ENCODE assay signal across 8 cellular contexts in genomic region chr2:173966274-173967098, GRCh38. TPM values are rescaled to one million over a fixed set of nuclear protein-coding genes. Genes with fewer than 3 reads are reported as not detected.
DNase-seq lines count a peak whose midpoint lies in the region; ATAC-seq and TF ChIP-seq lines count a peak whose summit lies in the region.

No MANE protein-coding gene starts in this region.

- H3K36me3 Mint-ChIP-seq in T-helper 2 cell treated with Interferon-gamma antibody and Interleukin-4, amounts not matched to agents 5 μg/mL and 100 μg/mL, for 36 hours (ENCODE audit: low read depth) = peaks cover 19% of the 10 kb centered on the region
- peaks cover 26% of the 10 kb centered on the region for H3K36me3 Mint-ChIP-seq in activated T-helper 17 cell treated with anti-CD3 and anti-CD28 coated beads, Interleukin-2, amount 50 U/mL, for 72 hours (ENCODE audit: low read depth)
- no peaks in the 10 kb centered on the region for H3K36me3 Mint-ChIP-seq in immature natural killer cell

- peak overlapping the region; percentile 100 for H3K27ac ChIP-seq in substantia nigra (ENCODE audit: low read depth, low read length, poor library complexity, severe bottlenecking)

- no peak for TF ChIP-seq CTCF in GM13977 (IDR thresholded peaks at IDR 0.05; ENCODE audit: extremely low read depth, insufficient read depth, missing control alignments)

- in situ Hi-C loops in GM13977 (cut with MboI; ENCODE audit: low pct_unique_long_range_greater_than_20kb, low sequenced_read_pairs, unreplicated experiment) = no loop called here

- no peaks in the 10 kb centered on the region for H3K27me3 Mint-ChIP-seq in T-helper 2 cell treated with Interferon-gamma antibody and Interleukin-4, amounts not matched to agents 5 μg/mL and 100 μg/mL, for 36 hours (ENCODE audit: low read depth)
- no peaks in the 10 kb centered on the region for H3K27me3 Mint-ChIP-seq in activated T-helper 17 cell treated with anti-CD3 and anti-CD28 coated beads, Interleukin-2, amount 50 U/mL, for 72 hours
- H3K27me3 Mint-ChIP-seq in immature natural killer cell (ENCODE audit: low read depth in 3 of 3) = peaks cover 12 to 24% (median 18%) of the 10 kb centered on the region in 3 donors

- peaks cover 27% of the 10 kb centered on the region for H3K4me1 Mint-ChIP-seq in T-helper 2 cell treated with Interferon-gamma antibody and Interleukin-4, amounts not matched to agents 5 μg/mL and 100 μg/mL, for 36 hours (ENCODE audit: low read depth)
- H3K4me1 Mint-ChIP-seq in activated T-helper 17 cell treated with anti-CD3 and anti-CD28 coated beads, Interleukin-2, amount 50 U/mL, for 72 hours = peaks cover 18% of the 10 kb centered on the region
- peaks cover 30 to 35% of the 10 kb centered on the region in 2 donors for H3K4me1 Mint-ChIP-seq in immature natural killer cell

- DNase-seq in T-helper 2 cell treated with Interferon-gamma antibody and Interleukin-4, amounts not matched to agents 5 μg/mL and 100 μg/mL, for 36 hours (ENCODE audit: low spot score) = no peak
- no peak for DNase-seq in T-helper 2 cell
- DNase-seq in immature natural killer cell = no peak
- DNase-seq in substantia nigra (lab: John Stamatoyannopoulos, UW) = no peak
- no peak for DNase-seq in GM13977 (ENCODE audit: low spot score)
- DNase-seq in middle frontal gyrus (ENCODE audit: extremely low spot score, low spot score) = no peak
- no peak for DNase-seq in NCI-H446 (lab: John Stamatoyannopoulos, UW)

- H3K27ac Mint-ChIP-seq in T-helper 2 cell treated with Interferon-gamma antibody and Interleukin-4, amounts not matched to agents 5 μg/mL and 100 μg/mL, for 36 hours = peak overlapping the region; percentile 95
- H3K27ac Mint-ChIP-seq in activated T-helper 17 cell treated with anti-CD3 and anti-CD28 coated beads, Interleukin-2, amount 50 U/mL, for 72 hours = peak overlapping the region; percentile 97
- H3K27ac Mint-ChIP-seq in immature natural killer cell = peak overlapping the region; percentile 97 to 100 (median 98)

- H3K9me3 Mint-ChIP-seq in T-helper 2 cell treated with Interferon-gamma antibody and Interleukin-4, amounts not matched to agents 5 μg/mL and 100 μg/mL, for 36 hours = no peaks in the 10 kb centered on the region
- H3K9me3 Mint-ChIP-seq in activated T-helper 17 cell treated with anti-CD3 and anti-CD28 coated beads, Interleukin-2, amount 50 U/mL, for 72 hours = no peaks in the 10 kb centered on the region
- H3K9me3 Mint-ChIP-seq in immature natural killer cell = peaks cover 0 to 2% (median 0%) of the 10 kb centered on the region in 6 donors

- ATAC-seq in activated T-helper 17 cell treated with anti-CD3 and anti-CD28 coated beads, Interleukin-2, amount 50 U/mL, for 72 hours (replicated peaks) = no peak

- H3K4me3 Mint-ChIP-seq in T-helper 2 cell treated with Interferon-gamma antibody and Interleukin-4, amounts not matched to agents 5 μg/mL and 100 μg/mL, for 36 hours = peak overlapping the region; percentile 97
- peak overlapping the region; percentile 90 for H3K4me3 Mint-ChIP-seq in activated T-helper 17 cell treated with anti-CD3 and anti-CD28 coated beads, Interleukin-2, amount 50 U/mL, for 72 hours
- H3K4me3 Mint-ChIP-seq in immature natural killer cell = peak overlapping the region; percentile 95 to 98 (median 97)

RNA-seq across cellular contexts. Expression of gene SP3, which starts 1.3 kb away (rescaled TPM):
- total RNA-seq in activated T-helper 17 cell treated with anti-CD3 and anti-CD28 coated beads, Interleukin-2, amount 50 U/mL, for 72 hours = 100 to 1,000 TPM in 1 of 2 donors, 10 to 100 TPM in 1; 84.4 to 103 TPM
- 10 to 100 TPM; 48.6 to 77.4 (median 53.2) TPM for polyA plus RNA-seq in immature natural killer cell
